18 cellular contexts compared by ENCODE assay signal in the genomic region with DNA sequence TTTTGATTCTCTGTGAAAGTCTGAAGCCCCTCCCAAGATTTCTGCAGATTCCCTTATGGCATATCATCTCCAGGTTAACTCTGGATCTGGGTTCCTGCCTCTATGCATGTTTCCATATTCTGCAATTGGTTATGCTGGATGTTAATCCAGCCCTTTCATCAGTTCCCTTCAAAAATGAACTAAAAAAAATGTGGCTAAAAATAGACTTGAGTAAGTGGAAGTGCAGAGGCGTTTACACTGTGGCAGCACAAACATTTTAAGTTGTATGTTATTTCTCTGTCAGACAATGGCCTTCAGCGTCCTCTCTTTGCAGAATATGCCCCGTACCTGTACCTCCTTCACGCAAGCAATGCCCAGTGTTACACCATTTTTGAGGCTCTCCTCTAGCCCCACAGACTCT. TPM values are rescaled to one million over a fixed set of nuclear protein-coding genes. Genes with fewer than 3 reads are reported as not detected.
"Had no signal": no experiment of that assay in that cellular context is flagged by ENCODE, and none has a peak within 500 bp of the region (broad histone marks: within the 10 kb centered on the region; RNA-seq: fewer than 3 reads in every experiment).

No MANE protein-coding gene starts in this region.

- H3K27ac ChIP-seq: psoas muscle, upper lobe of right lung, WERI-Rb-1 had no signal

- H3K27ac Mint-ChIP-seq: activated CD8-positive, alpha-beta T cell treated with anti-CD3 and anti-CD28 coated beads for 36 hours; activated naive CD8-positive, alpha-beta T cell treated with anti-CD3 and anti-CD28 coated beads for 36 hours; activated T-cell treated with anti-CD3 and anti-CD28 coated beads, Interleukin-2, amount 50 U/mL, for 72 hours; naive thymus-derived CD8-positive, alpha-beta T cell had no signal

- H3K9me3 ChIP-seq: mucosa of descending colon, psoas muscle, upper lobe of right lung had no signal

- DNase-seq: activated CD4-positive, alpha-beta T cell treated with anti-CD3 and anti-CD28 coated beads for 4 hours; activated CD8-positive, alpha-beta memory T cell treated with anti-CD3 and anti-CD28 coated beads, Interleukin-2, amount 50 U/mL, for 4 hours; activated CD8-positive, alpha-beta T cell treated with anti-CD3 and anti-CD28 coated beads for 36 hours; activated gamma-delta T cell treated with Interleukin-2 at 50 U/mL for 16 hours; activated naive CD8-positive, alpha-beta T cell treated with anti-CD3 and anti-CD28 coated beads for 36 hours; activated T-cell treated with anti-CD3 and anti-CD28 coated beads, Interleukin-2, amount 50 U/mL, for 72 hours; anterior cingulate cortex; effector CD4-positive, alpha-beta T cell; foreskin melanocyte; head of caudate nucleus; left colon; mucosa of descending colon; naive thymus-derived CD8-positive, alpha-beta T cell; psoas muscle; stimulated activated CD4-positive, alpha-beta T cell treated with anti-CD3 and anti-CD28 coated beads, Interleukin-12 subunit alpha, Interleukin-12 subunit beta, amount 100 ng/mL, for 4 hours; stimulated activated naive CD4-positive, alpha-beta T cell treated with Interleukin-2 at 50 U/mL for 16 hours; upper lobe of right lung; WERI-Rb-1 had no signal

- H3K4me1 Mint-ChIP-seq: activated naive CD8-positive, alpha-beta T cell treated with anti-CD3 and anti-CD28 coated beads for 36 hours had no signal

- H3K4me3 ChIP-seq: mucosa of descending colon, psoas muscle, upper lobe of right lung had no signal

- H3K27me3 Mint-ChIP-seq: activated CD8-positive, alpha-beta T cell treated with anti-CD3 and anti-CD28 coated beads for 36 hours; activated naive CD8-positive, alpha-beta T cell treated with anti-CD3 and anti-CD28 coated beads for 36 hours had no signal

- H3K36me3 Mint-ChIP-seq: activated naive CD8-positive, alpha-beta T cell treated with anti-CD3 and anti-CD28 coated beads for 36 hours; naive thymus-derived CD8-positive, alpha-beta T cell had no signal

- H3K27me3 ChIP-seq: upper lobe of right lung had no signal

- H3K4me1 ChIP-seq: psoas muscle had no signal

- H3K9me3 Mint-ChIP-seq: activated naive CD8-positive, alpha-beta T cell treated with anti-CD3 and anti-CD28 coated beads for 36 hours had no signal

- H3K4me3 Mint-ChIP-seq: activated CD8-positive, alpha-beta T cell treated with anti-CD3 and anti-CD28 coated beads for 36 hours; activated naive CD8-positive, alpha-beta T cell treated with anti-CD3 and anti-CD28 coated beads for 36 hours; activated T-cell treated with anti-CD3 and anti-CD28 coated beads, Interleukin-2, amount 50 U/mL, for 72 hours; naive thymus-derived CD8-positive, alpha-beta T cell had no signal

- H3K36me3 ChIP-seq: WERI-Rb-1 had no signal

RNA-seq across cellular contexts. Expression of gene MGST1, which starts 11.5 kb away (rescaled TPM):
- total RNA-seq: activated CD8-positive, alpha-beta T cell treated with anti-CD3 and anti-CD28 coated beads for 36 hours; activated naive CD8-positive, alpha-beta T cell treated with anti-CD3 and anti-CD28 coated beads for 36 hours; activated T-cell treated with anti-CD3 and anti-CD28 coated beads, Interleukin-2, amount 50 U/mL, for 72 hours; naive thymus-derived CD8-positive, alpha-beta T cell had no signal
